Comparison of ENCODE assay signal across 19 cellular contexts in genomic region chr11:116507016-116507415, GRCh38.
"Had no signal": no experiment of that assay in that cellular context is flagged by ENCODE, and none has a peak within 500 bp of the region (broad histone marks: within the 10 kb centered on the region; RNA-seq: fewer than 3 reads in every experiment).

No MANE protein-coding gene starts in this region.

- H3K27ac Mint-ChIP-seq: activated CD4-positive, alpha-beta memory T cell treated with anti-CD3 and anti-CD28 coated beads for 36 hours; activated CD8-positive, alpha-beta T cell treated with anti-CD3 and anti-CD28 coated beads, Interleukin-2, amount 10 ng/mL, durations not matched to agents 7 days and 5 days; activated naive CD8-positive, alpha-beta T cell; activated T-helper 17 cell treated with anti-CD3 and anti-CD28 coated beads, Interleukin-2, amount 50 U/mL, for 72 hours; WTC11 had no signal

- H3K36me3 Mint-ChIP-seq: activated CD4-positive, alpha-beta memory T cell treated with anti-CD3 and anti-CD28 coated beads for 36 hours; activated naive CD8-positive, alpha-beta T cell; WTC11 had no signal

- H3K4me1 Mint-ChIP-seq: activated T-helper 17 cell treated with anti-CD3 and anti-CD28 coated beads, Interleukin-2, amount 50 U/mL, for 72 hours had no signal

- H3K4me3 Mint-ChIP-seq: activated CD4-positive, alpha-beta memory T cell treated with anti-CD3 and anti-CD28 coated beads for 36 hours; activated CD8-positive, alpha-beta T cell treated with anti-CD3 and anti-CD28 coated beads, Interleukin-2, amount 10 ng/mL, durations not matched to agents 7 days and 5 days; activated naive CD8-positive, alpha-beta T cell; activated T-cell treated with anti-CD3 and anti-CD28 coated beads, Interleukin-2, amount 50 U/mL, for 4 hours; activated T-helper 17 cell treated with anti-CD3 and anti-CD28 coated beads, Interleukin-2, amount 50 U/mL, for 72 hours; WTC11 had no signal

- ATAC-seq: activated CD8-positive, alpha-beta T cell treated with anti-CD3 and anti-CD28 coated beads, Interleukin-2, amount 10 ng/mL, durations not matched to agents 7 days and 5 days; activated T-cell treated with anti-CD3 and anti-CD28 coated beads, Interleukin-2, amount 50 U/mL, for 4 hours; activated T-helper 17 cell treated with anti-CD3 and anti-CD28 coated beads, Interleukin-2, amount 50 U/mL, for 72 hours; esophagus mucosa; WTC11 had no signal

- H3K9me3 Mint-ChIP-seq: activated CD4-positive, alpha-beta memory T cell treated with anti-CD3 and anti-CD28 coated beads for 36 hours; activated T-cell treated with anti-CD3 and anti-CD28 coated beads, Interleukin-2, amount 50 U/mL, for 4 hours; activated T-helper 17 cell treated with anti-CD3 and anti-CD28 coated beads, Interleukin-2, amount 50 U/mL, for 72 hours; WTC11 had no signal

- DNase-seq: activated CD4-positive, alpha-beta memory T cell treated with anti-CD3 and anti-CD28 coated beads for 36 hours; activated CD4-positive, alpha-beta T cell treated with anti-CD3 and anti-CD28 coated beads for 1 hour; activated CD4-positive, alpha-beta T cell treated with anti-CD3 and anti-CD28 coated beads for 48 hours; activated CD8-positive, alpha-beta T cell treated with anti-CD3 and anti-CD28 coated beads, Interleukin-2, amount 10 ng/mL, durations not matched to agents 7 days and 5 days; activated effector memory CD4-positive, alpha-beta T cell treated with Interleukin-2 at 50 U/mL for 16 hours; activated gamma-delta T cell treated with Interleukin-2 at 50 U/mL for 16 hours; activated naive CD4-positive, alpha-beta T cell treated with anti-CD3 and anti-CD28 coated beads, Interleukin-2, amount 50 U/mL, for 16 hours; activated naive CD4-positive, alpha-beta T cell treated with Interleukin-2 at 50 U/mL for 16 hours; activated T-cell treated with anti-CD3 and anti-CD28 coated beads, Interleukin-2, amount 50 U/mL, for 4 hours; amniotic stem cell; anterior cingulate cortex; caudate nucleus; effector CD8-positive, alpha-beta T cell; foreskin fibroblast; T-helper 2 cell had no signal
